ENCODE assay signal across 6 cellular contexts in the genomic region with DNA sequence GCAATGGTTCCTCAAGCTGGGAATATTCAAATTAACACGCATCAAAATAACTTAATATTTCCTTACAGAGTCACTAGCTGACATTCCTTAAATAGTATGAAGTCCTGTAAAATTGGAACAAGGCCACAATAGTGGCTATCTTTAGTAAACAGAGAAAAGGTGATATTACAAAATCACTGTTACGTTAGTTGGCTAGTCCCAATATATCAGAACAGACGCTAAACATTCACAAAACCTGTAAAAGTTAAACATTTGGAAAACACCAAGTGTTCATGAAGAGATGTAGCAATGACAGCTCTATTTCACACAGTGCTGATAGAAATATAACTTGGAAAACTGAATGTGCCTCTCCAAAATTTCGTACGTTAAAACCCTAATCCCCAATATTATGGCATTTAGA.
"Had no signal": no experiment of that assay in that cellular context is flagged by ENCODE, and none has a peak within 500 bp of the region (broad histone marks: within the 10 kb centered on the region; RNA-seq: fewer than 3 reads in every experiment).

No MANE protein-coding gene starts in this region.

- DNase-seq: IMR-90, KBM-7, KG1 had no signal

- FAIRE-seq: HTR-8/SVneo, K562 had no signal

- ATAC-seq: K562 had no signal

- H3K27ac ChIP-seq: HL-60 had no signal

- H3K4me3 ChIP-seq: K562 had no signal
